In the genomic region with DNA sequence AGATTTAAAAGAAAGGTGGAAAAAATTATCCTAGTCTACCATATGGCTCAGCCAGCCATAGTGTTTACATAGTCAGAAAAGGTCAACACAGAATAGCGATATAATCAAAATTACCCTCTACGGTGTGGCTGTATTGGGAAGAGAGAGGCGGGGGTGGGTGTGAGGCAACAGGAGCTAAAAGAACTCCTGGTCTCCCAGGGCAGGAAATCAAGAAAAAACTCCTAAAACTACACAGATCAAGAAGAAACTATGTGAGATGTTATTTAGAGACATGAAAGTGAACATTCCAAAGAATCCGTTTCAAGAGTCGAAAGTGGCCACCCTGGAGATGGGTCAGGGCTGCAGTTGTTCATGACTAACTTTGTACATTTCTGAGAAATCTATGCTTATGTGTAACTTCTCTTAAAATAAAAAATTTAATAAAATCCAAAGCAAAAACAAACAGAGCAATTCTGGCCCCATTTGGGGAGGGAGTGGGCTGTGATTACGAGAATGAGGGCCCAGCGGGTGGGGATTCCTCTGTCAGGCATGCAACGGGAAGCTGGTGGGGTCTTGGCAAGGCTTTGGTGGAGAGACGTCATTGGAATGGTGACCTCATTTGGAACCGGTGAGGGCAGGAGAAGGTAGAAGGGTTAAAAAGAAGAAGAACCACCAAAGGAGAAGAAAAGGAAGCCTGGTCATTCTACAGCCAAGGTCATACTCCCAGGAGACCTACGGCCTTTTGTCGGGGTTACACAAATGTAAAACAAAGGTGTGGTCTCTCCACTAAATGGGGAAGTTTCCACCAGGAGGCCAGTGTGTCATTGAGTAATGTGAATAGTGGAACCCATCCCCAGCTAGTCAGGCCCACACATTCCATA, we compare ENCODE assay signal across 8 cellular contexts.
DNase-seq lines count a peak whose midpoint lies in the region; ATAC-seq and TF ChIP-seq lines count a peak whose summit lies in the region.
"Had no signal": no experiment of that assay in that cellular context is flagged by ENCODE, and none has a peak within 500 bp of the region (broad histone marks: within the 10 kb centered on the region; RNA-seq: fewer than 3 reads in every experiment).

No MANE protein-coding gene starts in this region.

- no peaks in the 10 kb centered on the region for H3F3A ChIP-seq in smooth muscle cell (ENCODE audit: low read depth)

- H3K4me1 ChIP-seq in fibroblast of lung (ENCODE audit: control insufficient read depth, extremely low read depth, insufficient read depth, low read length) (peaks cover 15% of the 10 kb centered on the region), smooth muscle cell (ENCODE audit: low read depth) (no peaks in the 10 kb centered on the region)

- DNase-seq in SHP77 treated with DMSO at 0.1 percent for 48 hours (lab: John Stamatoyannopoulos, UW), result peak; percentile 9
- DNase-seq in fibroblast of lung (ENCODE audit: low read depth in 2 of 2), result peak; percentile 78 to 91
- no peak for DNase-seq in smooth muscle cell (lab: John Stamatoyannopoulos, UW; ENCODE audit: unreplicated experiment)
- no peak for DNase-seq in dermis blood vessel endothelial cell

- H3K79me2 ChIP-seq in fibroblast of lung (ENCODE audit: control insufficient read depth, insufficient read depth, low read length) (no peaks in the 10 kb centered on the region), smooth muscle cell (ENCODE audit: low read depth) (no peaks in the 10 kb centered on the region)

- H3K9me3 ChIP-seq in fibroblast of lung (ENCODE audit: control insufficient read depth, insufficient read depth, low read depth, low read length) (no peaks in the 10 kb centered on the region), smooth muscle cell (replicated peaks; ENCODE audit: low read depth) (no peaks in the 10 kb centered on the region)
- H3K9me3 ChIP-seq: upper lobe of left lung had no signal

- H2AFZ ChIP-seq in fibroblast of lung (ENCODE audit: low read length), result no peak overlapping the region
- H2AFZ ChIP-seq in smooth muscle cell (ENCODE audit: low read depth), result no peak overlapping the region

- H4K20me1 ChIP-seq in fibroblast of lung (ENCODE audit: control insufficient read depth, extremely low read depth, insufficient read depth, low read length), result no peaks in the 10 kb centered on the region
- no peaks in the 10 kb centered on the region for H4K20me1 ChIP-seq in smooth muscle cell (ENCODE audit: low read depth)

- H3K27me3 ChIP-seq in fibroblast of lung (ENCODE audit: control insufficient read depth, insufficient read depth, low read length) (no peaks in the 10 kb centered on the region), smooth muscle cell (ENCODE audit: low read depth) (no peaks in the 10 kb centered on the region)
- H3K27me3 ChIP-seq: upper lobe of left lung had no signal

- H3K27ac ChIP-seq in fibroblast of lung (ENCODE audit: insufficient read depth, low read length) (peak overlapping the region; percentile 93), smooth muscle cell (ENCODE audit: low read depth) (peak overlapping the region; percentile 70)

- ATAC-seq in GM21423 (IDR thresholded peaks at IDR 0.05; ENCODE audit: unreplicated experiment) (peak; percentile 35), GM19324 (IDR thresholded peaks at IDR 0.05; ENCODE audit: low FRiP score, unreplicated experiment) (no peak), HG02623 (IDR thresholded peaks at IDR 0.05; ENCODE audit: unreplicated experiment) (no peak)

- H3K9ac ChIP-seq in fibroblast of lung (ENCODE audit: insufficient read depth, low read length), result peak overlapping the region; percentile 37
- no peak overlapping the region for H3K9ac ChIP-seq in smooth muscle cell (ENCODE audit: low read depth)

- H3K36me3 ChIP-seq in fibroblast of lung (ENCODE audit: control insufficient read depth, insufficient read depth, low read length) (no peaks in the 10 kb centered on the region), smooth muscle cell (ENCODE audit: low read depth) (no peaks in the 10 kb centered on the region)
- H3K36me3 ChIP-seq: upper lobe of left lung had no signal

- H3K4me3 ChIP-seq in fibroblast of lung (replicated peaks in 1 of 4; ENCODE audit: control extremely low read depth in 1 of 4, insufficient read depth in 1 of 4, low read depth in 3 of 4, low read length in 4 of 4), result no peak overlapping the region
- H3K4me3 ChIP-seq in smooth muscle cell, result no peak overlapping the region
- H3K4me3 ChIP-seq: upper lobe of left lung had no signal

- 73% methylated on average over 12 of the region's 12 CpGs for WGBS in smooth muscle cell (ENCODE audit: low lambda C conversion rate)

- H3K4me2 ChIP-seq in fibroblast of lung (ENCODE audit: extremely low read depth, insufficient read depth, low read length), result peak overlapping the region; percentile 11
- H3K4me2 ChIP-seq in smooth muscle cell, result peak overlapping the region; percentile 6

- TF ChIP-seq CTCF in fibroblast of lung (conservative IDR thresholded peaks at IDR 0.05 in 1 of 2, IDR thresholded peaks at IDR 0.05 in 1 of 2; ENCODE audit: low read depth in 1 of 2, low read length in 2 of 2), result no peak
- TF ChIP-seq CTCF in smooth muscle cell (IDR thresholded peaks at IDR 0.05; ENCODE audit: borderline replicate concordance, insufficient read depth, poor library complexity, severe bottlenecking), result no peak

Comparison
In these comparisons a context has a peak if more than half of its experiments do, and no peak if none do; other contexts are left out.
1. DNase-seq: peak in SHP77 treated with DMSO at 0.1 percent for 48 hours (single experiment) and fibroblast of lung (2 of 2); none in smooth muscle cell (single experiment) and dermis blood vessel endothelial cell (single experiment).